9 cellular contexts compared by ENCODE assay signal in the genomic region with DNA sequence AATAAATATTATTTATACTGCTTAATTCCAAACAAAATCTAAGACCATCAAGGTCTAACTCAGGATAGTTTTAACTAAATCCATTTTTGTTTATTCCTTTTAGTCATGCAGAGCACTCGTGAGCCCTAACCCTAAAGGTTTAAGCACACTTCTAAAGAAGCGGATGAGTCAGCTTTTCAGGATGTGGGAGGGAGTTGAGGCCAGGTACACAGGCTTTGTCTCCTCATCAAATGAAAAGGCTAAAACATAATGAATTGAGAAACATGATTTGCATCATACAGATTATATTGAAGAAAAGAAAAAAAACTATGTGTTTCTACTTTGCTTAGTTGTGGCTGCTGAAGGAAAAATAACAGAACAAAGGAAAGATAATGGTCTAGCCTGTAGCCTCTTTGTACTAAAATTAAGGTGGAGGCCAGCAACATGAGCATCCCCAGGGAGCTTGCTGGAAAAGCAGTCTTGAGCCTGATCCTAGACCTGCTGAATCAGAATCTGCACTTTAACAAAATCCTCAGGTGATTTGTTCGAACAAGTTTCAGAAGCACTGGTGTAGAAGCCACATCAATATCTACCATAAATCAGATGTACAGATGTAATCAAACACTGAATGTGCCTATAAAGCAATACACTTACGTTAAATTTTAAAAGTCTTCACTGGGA.
DNase-seq lines count a peak whose midpoint lies in the region; ATAC-seq lines count a peak whose summit lies in the region.
"Had no signal": no experiment of that assay in that cellular context is flagged by ENCODE, and none has a peak within 500 bp of the region (broad histone marks: within the 10 kb centered on the region; RNA-seq: fewer than 3 reads in every experiment).

No MANE protein-coding gene starts in this region.

- peak overlapping the region in 1 of 2 donors; percentile 35 for H3K4me3 Mint-ChIP-seq in stimulated activated naive CD8-positive, alpha-beta T cell treated with anti-CD3 and anti-CD28 coated beads, Interleukin-15, amount 100 ng/mL, for 72 hours

- peak; percentile 97 for ATAC-seq in stimulated activated naive CD8-positive, alpha-beta T cell treated with anti-CD3 and anti-CD28 coated beads, Interleukin-15, amount 100 ng/mL, for 72 hours
- no peak for ATAC-seq in GM19455 (IDR thresholded peaks at IDR 0.05; ENCODE audit: unreplicated experiment)

- H3K4me1 Mint-ChIP-seq in stimulated activated naive CD8-positive, alpha-beta T cell treated with anti-CD3 and anti-CD28 coated beads, Interleukin-15, amount 100 ng/mL, for 72 hours: peaks cover 24% of the 10 kb centered on the region

- peak overlapping the region in 1 of 2 donors; percentile 36 for H3K27ac Mint-ChIP-seq in stimulated activated naive CD8-positive, alpha-beta T cell treated with anti-CD3 and anti-CD28 coated beads, Interleukin-15, amount 100 ng/mL, for 72 hours

- H3K9me3 Mint-ChIP-seq in stimulated activated naive CD8-positive, alpha-beta T cell treated with anti-CD3 and anti-CD28 coated beads, Interleukin-15, amount 100 ng/mL, for 72 hours: no peaks in the 10 kb centered on the region

- DNase-seq in activated gamma-delta T cell treated with Interleukin-2 at 50 U/mL for 16 hours (peak; percentile 43), activated gamma-delta T cell (lab: John Stamatoyannopoulos, UW) (no peak), activated T-helper 1 cell treated with Interleukin-2 at 50 U/mL for 16 hours (ENCODE audit: low read depth) (peak; percentile 13), iPS-NIHi7 (ENCODE audit: extremely low spot score) (peak; percentile 39), AG08396 (ENCODE audit: low spot score) (no peak), NCI-H2196 (lab: John Stamatoyannopoulos, UW; ENCODE audit: unreplicated experiment) (no peak)
- DNase-seq in stimulated activated naive CD8-positive, alpha-beta T cell treated with anti-CD3 and anti-CD28 coated beads, Interleukin-15, amount 100 ng/mL, for 72 hours: peak in 1 of 2 donors; percentile 17
- DNase-seq: NCI-H446 had no signal

- no peaks in the 10 kb centered on the region for H3K27me3 Mint-ChIP-seq in stimulated activated naive CD8-positive, alpha-beta T cell treated with anti-CD3 and anti-CD28 coated beads, Interleukin-15, amount 100 ng/mL, for 72 hours

Comparison
In these comparisons a context has a peak if more than half of its experiments do, and no peak if none do; other contexts are left out.
1. DNase-seq: peak in activated gamma-delta T cell treated with Interleukin-2 at 50 U/mL for 16 hours (single experiment), activated T-helper 1 cell treated with Interleukin-2 at 50 U/mL for 16 hours (single experiment) and iPS-NIHi7 (single experiment); none in activated gamma-delta T cell (single experiment), AG08396 (single experiment) and NCI-H2196 (single experiment).